1 cellular context compared by ENCODE assay signal in the genomic region with DNA sequence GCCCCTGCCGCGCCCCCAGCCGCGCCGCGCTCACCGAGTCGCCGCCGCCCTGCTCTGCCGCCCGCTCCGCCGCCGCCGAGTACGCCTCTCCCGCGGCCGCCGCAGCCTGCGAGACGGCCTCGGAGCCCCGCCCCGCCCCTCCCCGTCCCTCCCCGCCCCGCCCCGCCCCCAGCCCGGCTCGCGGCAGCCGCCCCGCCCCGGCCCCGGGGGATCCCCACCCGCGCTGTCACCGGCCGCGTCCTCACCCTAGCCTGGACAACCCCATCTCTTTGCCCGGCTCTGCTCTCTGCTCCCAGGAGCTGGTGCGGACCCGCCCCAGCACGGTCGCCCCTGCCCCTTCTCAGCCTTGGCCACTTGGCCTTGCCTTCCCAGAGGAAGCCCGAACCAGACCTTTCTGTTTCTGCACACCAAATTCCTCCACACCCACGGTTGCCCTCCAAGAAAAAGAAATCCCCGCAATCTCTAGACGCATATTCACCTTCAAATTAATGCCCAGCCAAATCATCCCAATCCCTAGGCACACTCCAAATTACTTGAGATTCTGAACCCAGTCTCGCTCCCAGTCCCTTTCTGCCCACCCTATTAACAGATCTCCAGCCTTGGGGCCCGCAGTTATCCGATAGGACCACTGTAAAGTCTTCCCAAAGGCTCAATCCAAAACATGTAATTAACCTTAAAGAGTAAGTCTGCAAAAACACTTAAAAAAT.
TF ChIP-seq lines count a peak whose summit lies in the region.

CYRIA (minus strand) TSS at position 89 of the 707 bp plus-strand sequence. CDS start 77,715 bp downstream, outside the sequence.

TF ChIP-seq in HCT116, 20 proteins besides CTCF, POLR2A, EP300 and RAD21:
- TF ChIP-seq ATF3 (IDR thresholded peaks at IDR 0.05) (no peak), EZH2phosphoT487 (IDR thresholded peaks at IDR 0.05; ENCODE audit: borderline replicate concordance) (0 out of 2 replicates have a peak, but pooled peaks have one; percentile 64), YY1 (IDR thresholded peaks at IDR 0.05; ENCODE audit: extremely low read depth, insufficient replicate concordance, low read depth, low read length) (no peak)
